In the genomic region with DNA sequence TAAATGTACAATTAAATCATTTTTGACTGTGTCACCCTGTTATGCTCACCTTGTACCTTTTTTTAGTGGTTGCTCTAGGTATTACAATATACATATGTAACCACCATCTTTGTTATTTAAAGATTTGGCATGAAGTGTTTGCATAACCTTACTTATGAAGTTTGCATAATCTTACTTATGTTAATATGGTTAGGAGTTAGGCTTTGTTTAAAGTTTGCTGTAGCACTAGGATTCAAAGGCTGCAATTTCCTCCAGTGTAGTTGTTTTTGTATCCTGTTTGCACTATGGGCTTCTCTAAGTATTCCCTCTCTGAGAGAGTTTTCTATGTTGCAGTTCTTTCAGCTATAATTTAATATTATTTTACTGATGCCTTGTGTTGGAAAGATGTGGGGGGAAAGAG, we compare ENCODE assay signal across 28 cellular contexts. TPM values are rescaled to one million over a fixed set of nuclear protein-coding genes. Genes with fewer than 3 reads are reported as not detected.
"Had no signal": no experiment of that assay in that cellular context is flagged by ENCODE, and none has a peak within 500 bp of the region (broad histone marks: within the 10 kb centered on the region; RNA-seq: fewer than 3 reads in every experiment).

No MANE protein-coding gene starts in this region.

- H3K27me3 Mint-ChIP-seq: activated CD4-positive, alpha-beta memory T cell treated with anti-CD3 and anti-CD28 coated beads, Interleukin-2, amount 10 ng/mL, durations not matched to agents 7 days and 5 days; activated T-helper 17 cell treated with anti-CD3 and anti-CD28 coated beads, Interleukin-2, amount 50 U/mL, for 72 hours had no signal

- FAIRE-seq: K562 had no signal

- H3K27ac ChIP-seq: brain microvascular endothelial cell, Peyer's patch, RWPE1, SJCRH30 had no signal

- ATAC-seq: activated T-helper 17 cell treated with anti-CD3 and anti-CD28 coated beads, Interleukin-2, amount 50 U/mL, for 72 hours; K562 had no signal

- H3K27me3 ChIP-seq: brain microvascular endothelial cell, Peyer's patch, SJCRH30 had no signal

- H3K4me1 Mint-ChIP-seq: activated CD4-positive, alpha-beta memory T cell treated with anti-CD3 and anti-CD28 coated beads, Interleukin-2, amount 10 ng/mL, durations not matched to agents 7 days and 5 days; activated CD4-positive, alpha-beta T cell treated with anti-CD3 and anti-CD28 coated beads, Interleukin-2, amount 10 ng/mL, durations not matched to agents 7 days and 5 days; activated T-helper 17 cell treated with anti-CD3 and anti-CD28 coated beads, Interleukin-2, amount 50 U/mL, for 72 hours had no signal

- H3K36me3 ChIP-seq: brain microvascular endothelial cell, Peyer's patch, SJCRH30 had no signal

- H3K4me3 Mint-ChIP-seq: activated CD4-positive, alpha-beta memory T cell treated with anti-CD3 and anti-CD28 coated beads, Interleukin-2, amount 10 ng/mL, durations not matched to agents 7 days and 5 days; activated CD4-positive, alpha-beta T cell treated with anti-CD3 and anti-CD28 coated beads, Interleukin-2, amount 10 ng/mL, durations not matched to agents 7 days and 5 days; activated naive CD4-positive, alpha-beta T cell treated with anti-CD3 and anti-CD28 coated beads for 36 hours; activated naive CD8-positive, alpha-beta T cell; activated T-helper 17 cell treated with anti-CD3 and anti-CD28 coated beads, Interleukin-2, amount 50 U/mL, for 72 hours; T-helper 2 cell treated with Interferon-gamma antibody and Interleukin-4, amounts not matched to agents 5 μg/mL and 100 μg/mL, for 36 hours had no signal

- H3K36me3 Mint-ChIP-seq: activated naive CD8-positive, alpha-beta T cell had no signal

- H3K9me3 Mint-ChIP-seq: activated CD4-positive, alpha-beta memory T cell treated with anti-CD3 and anti-CD28 coated beads, Interleukin-2, amount 10 ng/mL, durations not matched to agents 7 days and 5 days; activated CD4-positive, alpha-beta T cell treated with anti-CD3 and anti-CD28 coated beads, Interleukin-2, amount 10 ng/mL, durations not matched to agents 7 days and 5 days; activated naive CD4-positive, alpha-beta T cell treated with anti-CD3 and anti-CD28 coated beads for 36 hours; activated T-helper 17 cell treated with anti-CD3 and anti-CD28 coated beads, Interleukin-2, amount 50 U/mL, for 72 hours; T-helper 2 cell treated with Interferon-gamma antibody and Interleukin-4, amounts not matched to agents 5 μg/mL and 100 μg/mL, for 36 hours had no signal

- H3K4me3 ChIP-seq: K562, Peyer's patch, SJCRH30 had no signal

- H3K4me2 ChIP-seq: SK-N-SH had no signal

- H3K27ac Mint-ChIP-seq: activated CD4-positive, alpha-beta memory T cell treated with anti-CD3 and anti-CD28 coated beads, Interleukin-2, amount 10 ng/mL, durations not matched to agents 7 days and 5 days; activated CD4-positive, alpha-beta T cell treated with anti-CD3 and anti-CD28 coated beads, Interleukin-2, amount 10 ng/mL, durations not matched to agents 7 days and 5 days; activated naive CD4-positive, alpha-beta T cell treated with anti-CD3 and anti-CD28 coated beads for 36 hours; activated naive CD8-positive, alpha-beta T cell; activated T-helper 17 cell treated with anti-CD3 and anti-CD28 coated beads, Interleukin-2, amount 50 U/mL, for 72 hours; T-helper 2 cell treated with Interferon-gamma antibody and Interleukin-4, amounts not matched to agents 5 μg/mL and 100 μg/mL, for 36 hours had no signal

- H3K9me3 ChIP-seq: Peyer's patch, SJCRH30, SK-N-SH had no signal

- H3K4me1 ChIP-seq: Peyer's patch, SJCRH30 had no signal

- H3K9ac ChIP-seq: SK-N-SH had no signal

- DNase-seq: activated CD4-positive, alpha-beta memory T cell treated with anti-CD3 and anti-CD28 coated beads, Interleukin-2, amount 10 ng/mL, durations not matched to agents 7 days and 5 days; activated CD4-positive, alpha-beta T cell treated with anti-CD3 and anti-CD28 coated beads, Interleukin-2, amount 10 ng/mL, durations not matched to agents 7 days and 5 days; activated CD4-positive, CD25-positive, alpha-beta regulatory T cell; activated gamma-delta T cell; activated naive CD4-positive, alpha-beta T cell treated with anti-CD3 and anti-CD28 coated beads for 36 hours; activated T-cell treated with anti-CD3 and anti-CD28 coated beads for 4 hours; activated T-cell treated with anti-CD3 and anti-CD28 coated beads, Interleukin-2, amount 50 U/mL, for 48 hours; amygdala; brain microvascular endothelial cell; Karpas-422; MM.1S; NCI-H1105; NCI-H1436; NCI-H1694 treated with DMSO at 0.1 percent for 48 hours; NCI-H2029 treated with DMSO at 0.1 percent for 48 hours; NCI-H510A treated with DMSO at 0.1 percent for 48 hours; Peyer's patch; Right ventricle myocardium superior; SJCRH30; SK-N-SH had no signal

RNA-seq across cellular contexts. Expression of a gene that starts 17.9 kb away (rescaled TPM):
- total RNA-seq: activated CD4-positive, alpha-beta memory T cell treated with anti-CD3 and anti-CD28 coated beads, Interleukin-2, amount 10 ng/mL, durations not matched to agents 7 days and 5 days; activated CD4-positive, alpha-beta T cell treated with anti-CD3 and anti-CD28 coated beads, Interleukin-2, amount 10 ng/mL, durations not matched to agents 7 days and 5 days; activated CD8-positive, alpha-beta memory T cell treated with anti-CD3 and anti-CD28 coated beads for 36 hours; activated naive CD4-positive, alpha-beta T cell treated with anti-CD3 and anti-CD28 coated beads for 36 hours; activated T-helper 17 cell treated with anti-CD3 and anti-CD28 coated beads, Interleukin-2, amount 50 U/mL, for 72 hours; cardiac septum; K562; Peyer's patch; Right ventricle myocardium superior; SJCRH30; T-helper 1 cell treated with Interleukin-12 subunit alpha and Interleukin-12 subunit beta and Interleukin-4 antibody, amounts not matched to agents 30 ng/mL and 1 ng/mL, for 36 hours had no signal
- polyA plus RNA-seq: K562 had no signal

RNA-seq across cellular contexts. Expression of a gene that starts 45.6 kb away (rescaled TPM):
- total RNA-seq: activated CD4-positive, alpha-beta memory T cell treated with anti-CD3 and anti-CD28 coated beads, Interleukin-2, amount 10 ng/mL, durations not matched to agents 7 days and 5 days; activated CD4-positive, alpha-beta T cell treated with anti-CD3 and anti-CD28 coated beads, Interleukin-2, amount 10 ng/mL, durations not matched to agents 7 days and 5 days; activated CD8-positive, alpha-beta memory T cell treated with anti-CD3 and anti-CD28 coated beads for 36 hours; activated naive CD4-positive, alpha-beta T cell treated with anti-CD3 and anti-CD28 coated beads for 36 hours; activated T-helper 17 cell treated with anti-CD3 and anti-CD28 coated beads, Interleukin-2, amount 50 U/mL, for 72 hours; cardiac septum; K562; Peyer's patch; Right ventricle myocardium superior; SJCRH30; T-helper 1 cell treated with Interleukin-12 subunit alpha and Interleukin-12 subunit beta and Interleukin-4 antibody, amounts not matched to agents 30 ng/mL and 1 ng/mL, for 36 hours had no signal
- polyA plus RNA-seq: K562 had no signal
